In genomic region chr2:196144513-196145126, GRCh38 we compare ENCODE assay signal across 17 cellular contexts. TPM values are rescaled to one million over a fixed set of nuclear protein-coding genes. Genes with fewer than 3 reads are reported as not detected.
DNase-seq lines count a peak whose midpoint lies in the region; ATAC-seq, FAIRE-seq and TF ChIP-seq lines count a peak whose summit lies in the region.
"Had no signal": no experiment of that assay in that cellular context is flagged by ENCODE, and none has a peak within 500 bp of the region (broad histone marks: within the 10 kb centered on the region; RNA-seq: fewer than 3 reads in every experiment).

No MANE protein-coding gene starts in this region.

- SMC1A ChIA-PET in GM12878 (lab: Charles Lee; ENCODE audit: uncharacterized antibody, unreplicated experiment) = interaction anchor here (1.1 to 1.6 kb wide), 5 partner anchors 25 to 83 kb away, joined by 3 to 5 read pairs (median 3); no protein-coding TSS in a partner anchor

- TF ChIP-seq RAD21 in GM12878 (IDR thresholded peaks at IDR 0.05; ENCODE audit: insufficient read depth, low read depth, low read length) = no peak

- H3K9me3 Mint-ChIP-seq in T-helper 1 cell treated with Interleukin-12 subunit alpha and Interleukin-12 subunit beta and Interleukin-4 antibody, amounts not matched to agents 30 μg/mL and 1 μg/mL, for 36 hours = no peaks in the 10 kb centered on the region

- DNase-seq in T-helper 1 cell (no peak), PC-3 (peak; percentile 54), GM12878 (ENCODE audit: low read depth, low spot score) (no peak), smooth muscle cell (lab: John Stamatoyannopoulos, UW; ENCODE audit: unreplicated experiment) (no peak), NCI-H2029 treated with DMSO at 0.1 percent for 48 hours (lab: John Stamatoyannopoulos, UW) (no peak), NCI-H187 (lab: John Stamatoyannopoulos, UW) (no peak)
- DNase-seq: NCI-H1694; posterior cingulate gyrus; SHP77 treated with DMSO at 0.1 percent for 48 hours; stimulated activated CD8-positive, alpha-beta memory T cell treated with anti-CD3 and anti-CD28 coated beads, Interleukin-4, amount 100 ng/mL, for 48 hours; T1000; transverse colon had no signal

- H3K27ac Mint-ChIP-seq in T-helper 1 cell treated with Interleukin-12 subunit alpha and Interleukin-12 subunit beta and Interleukin-4 antibody, amounts not matched to agents 30 μg/mL and 1 μg/mL, for 36 hours = peak overlapping the region; percentile 67

- peak overlapping the region; percentile 52 for H3K27ac ChIP-seq in PC-3 (ENCODE audit: low read length)
- H3K27ac ChIP-seq in GM12878 (ENCODE audit: control insufficient read depth, insufficient read depth) = no peak overlapping the region
- peak overlapping the region; percentile 43 for H3K27ac ChIP-seq in smooth muscle cell (ENCODE audit: low read depth)
- H3K27ac ChIP-seq: 22Rv1, C4-2B, hepatocyte had no signal

- intact Hi-C loops in PC-3 (cut with micrococcal nuclease) = loop anchor here (5.0 kb wide), 1 partner anchor 67 kb away; no protein-coding TSS in a partner anchor
- intact Hi-C loops in GM12878 (cut with micrococcal nuclease; ENCODE audit: unreplicated experiment) = no loop called here

- H4K20me1 ChIP-seq in PC-3 (ENCODE audit: low read length) (no peaks in the 10 kb centered on the region), GM12878 (ENCODE audit: control insufficient read depth, insufficient read depth) (no peaks in the 10 kb centered on the region), smooth muscle cell (ENCODE audit: low read depth) (peaks cover 42% of the 10 kb centered on the region)

- H3K9ac ChIP-seq in PC-3 (ENCODE audit: low read length) = no peak overlapping the region
- H3K9ac ChIP-seq in GM12878 (ENCODE audit: control insufficient read depth, insufficient read depth, low read length) = no peak overlapping the region
- H3K9ac ChIP-seq in smooth muscle cell (ENCODE audit: low read depth) = no peak overlapping the region

- H3K4me1 ChIP-seq in PC-3 (ENCODE audit: insufficient read depth, low read length) = peaks cover 17% of the 10 kb centered on the region
- peaks cover 2% of the 10 kb centered on the region; the same call in 1 of the 2 replicates for H3K4me1 ChIP-seq in GM12878 (ENCODE audit: control insufficient read depth, insufficient read depth, low read length)
- no peaks in the 10 kb centered on the region for H3K4me1 ChIP-seq in smooth muscle cell (ENCODE audit: low read depth)
- H3K4me1 ChIP-seq: transverse colon had no signal

- no peaks in the 10 kb centered on the region for H3K27me3 ChIP-seq in PC-3 (ENCODE audit: low read length)
- H3K27me3 ChIP-seq in GM12878 (replicated peaks in 1 of 2; ENCODE audit: control insufficient read depth in 2 of 2, insufficient read depth in 2 of 2, low read length in 1 of 2) = no peaks in the 10 kb centered on the region
- no peaks in the 10 kb centered on the region for H3K27me3 ChIP-seq in smooth muscle cell (ENCODE audit: low read depth)
- H3K27me3 ChIP-seq: hepatocyte, transverse colon had no signal

- no peaks in the 10 kb centered on the region for H3K79me2 ChIP-seq in PC-3 (ENCODE audit: low read length)
- H3K79me2 ChIP-seq in GM12878 (ENCODE audit: control insufficient read depth, insufficient read depth, low read length) = peaks cover 5% of the 10 kb centered on the region
- peaks cover 20% of the 10 kb centered on the region for H3K79me2 ChIP-seq in smooth muscle cell (ENCODE audit: low read depth)
- H3K79me2 ChIP-seq: hepatocyte had no signal

- peaks cover 73% of the 10 kb centered on the region for H3K36me3 Mint-ChIP-seq in T-helper 1 cell treated with Interleukin-12 subunit alpha and Interleukin-12 subunit beta and Interleukin-4 antibody, amounts not matched to agents 30 μg/mL and 1 μg/mL, for 36 hours (ENCODE audit: low read depth)

- H3K4me2 ChIP-seq in PC-3 (ENCODE audit: low read length) (no peak overlapping the region), GM12878 (ENCODE audit: control insufficient read depth, insufficient read depth) (no peak overlapping the region), smooth muscle cell (no peak overlapping the region)
- H3K4me2 ChIP-seq: hepatocyte had no signal

- H3K36me3 ChIP-seq in PC-3 (ENCODE audit: low read depth, low read length) (peaks cover 18% of the 10 kb centered on the region; the same call in 1 of the 2 replicates), GM12878 (ENCODE audit: control insufficient read depth in 2 of 2, insufficient read depth in 2 of 2, low read length in 1 of 2) (peaks cover 10 to 49% of the 10 kb centered on the region in 2 experiments), smooth muscle cell (ENCODE audit: low read depth) (peaks cover 26% of the 10 kb centered on the region)

- no peak overlapping the region for H3K4me3 ChIP-seq in PC-3 (ENCODE audit: low read length)
- no peak overlapping the region for H3K4me3 ChIP-seq in GM12878
- H3K4me3 ChIP-seq in smooth muscle cell = no peak overlapping the region
- H3K4me3 ChIP-seq: hepatocyte, transverse colon had no signal

- H3F3A ChIP-seq in PC-3 (ENCODE audit: low read length, unreplicated experiment) = no peaks in the 10 kb centered on the region
- no peaks in the 10 kb centered on the region for H3F3A ChIP-seq in smooth muscle cell (ENCODE audit: low read depth)

- H3K4me1 Mint-ChIP-seq in T-helper 1 cell treated with Interleukin-12 subunit alpha and Interleukin-12 subunit beta and Interleukin-4 antibody, amounts not matched to agents 30 μg/mL and 1 μg/mL, for 36 hours (ENCODE audit: low read depth) = peaks cover 51% of the 10 kb centered on the region

- RAD21 ChIA-PET in GM12878 (lab: Charles Lee; ENCODE audit: unreplicated experiment) = interaction anchor here (1.2 kb wide), 1 partner anchor 19 kb away, joined by 3 read pairs; no protein-coding TSS in a partner anchor

- H3K9me2 ChIP-seq in PC-3 (replicated peaks; ENCODE audit: low read length) = no peaks in the 10 kb centered on the region

- peak overlapping the region; percentile 43 for H3K4me3 Mint-ChIP-seq in T-helper 1 cell treated with Interleukin-12 subunit alpha and Interleukin-12 subunit beta and Interleukin-4 antibody, amounts not matched to agents 30 μg/mL and 1 μg/mL, for 36 hours

- POLR2A ChIA-PET in PC-3 (lab: Charles Lee; ENCODE audit: unreplicated experiment) (interaction anchor here (0.6 to 1.2 kb wide), 2 partner anchors 76 to 147 kb away, joined by 3 to 5 read pairs; partner anchors contain the start of gene DNAH7), GM12878 (lab: Charles Lee) (interaction anchor here (0.6 to 0.9 kb wide), 3 partner anchors 9 to 26 kb away, joined by 3 to 4 read pairs (median 3); no protein-coding TSS in a partner anchor)

- TF ChIP-seq POLR2A in GM12878 (IDR thresholded peaks at IDR 0.05; ENCODE audit: low read depth, low read length) = no peak

- no peaks in the 10 kb centered on the region for H3K9me3 ChIP-seq in PC-3 (ENCODE audit: low read length)
- no peaks in the 10 kb centered on the region; the same call in 1 of the 3 replicates for H3K9me3 ChIP-seq in GM12878 (replicated peaks; ENCODE audit: control insufficient read depth, insufficient read depth, low read length)
- H3K9me3 ChIP-seq in smooth muscle cell (replicated peaks; ENCODE audit: low read depth) = no peaks in the 10 kb centered on the region
- H3K9me3 ChIP-seq: transverse colon had no signal

- CTCF ChIA-PET in PC-3 (lab: Charles Lee) = interaction anchor here (0.9 kb wide), 1 partner anchor 22 kb away, joined by 6 read pairs; no protein-coding TSS in a partner anchor
- CTCF ChIA-PET in GM12878 (lab: Yijun Ruan, JAX) = interaction anchor here (0.9 to 1.7 kb wide), 4 partner anchors 9 to 310 kb away, joined by 3 to 4 read pairs (median 3); no protein-coding TSS in a partner anchor

- no peak overlapping the region for H2AFZ ChIP-seq in PC-3 (ENCODE audit: low read length)
- H2AFZ ChIP-seq in GM12878 (ENCODE audit: control insufficient read depth, low read depth, low read length) = no peak overlapping the region
- no peak overlapping the region for H2AFZ ChIP-seq in smooth muscle cell (ENCODE audit: low read depth)
- H2AFZ ChIP-seq: hepatocyte had no signal

- FAIRE-seq in GM12878 (lab: Jason Lieb, UNC) = no peak

- BruUV-seq in PC-3 (replicated peaks; lab: Mats Ljungman, UMichigan) (no TSS peak), GM12878 (replicated peaks; lab: Mats Ljungman, UMichigan) (no TSS peak)

- no peaks in the 10 kb centered on the region for H3K27me3 Mint-ChIP-seq in T-helper 1 cell treated with Interleukin-12 subunit alpha and Interleukin-12 subunit beta and Interleukin-4 antibody, amounts not matched to agents 30 μg/mL and 1 μg/mL, for 36 hours (ENCODE audit: low read depth)

- 81% methylated on average over 5 of the region's 5 CpGs for WGBS in GM12878 (ENCODE audit: insufficient coverage, insufficient replicate concordance, low lambda C conversion rate, missing lambda C conversion rate)
- WGBS in smooth muscle cell (ENCODE audit: low lambda C conversion rate) = 89% methylated on average over 5 of the region's 5 CpGs

- in situ Hi-C loops in GM12878 (cut with MboI) = no loop called here

- TF ChIP-seq CTCF in PC-3 (conservative IDR thresholded peaks at IDR 0.05; ENCODE audit: low read depth, low read length) = no peak
- no peak for TF ChIP-seq CTCF in GM12878 (IDR thresholded peaks at IDR 0.05 in 2 of 3, conservative IDR thresholded peaks at IDR 0.05 in 1 of 3; ENCODE audit: control insufficient read depth in 2 of 3, extremely low read depth in 1 of 3, insufficient read depth in 1 of 3, low read depth in 3 of 3, low read length in 3 of 3)
- no peak for TF ChIP-seq CTCF in smooth muscle cell (IDR thresholded peaks at IDR 0.05; ENCODE audit: borderline replicate concordance, insufficient read depth, poor library complexity, severe bottlenecking)

- no peak for TF ChIP-seq EP300 in GM12878 (IDR thresholded peaks at IDR 0.05; ENCODE audit: borderline replicate concordance in 1 of 2, control insufficient read depth in 1 of 2, low read depth in 2 of 2, low read length in 2 of 2)

- ATAC-seq in PC-3 = 0 out of 2 replicates have a peak, but pooled peaks have one; percentile 11
- ATAC-seq in GM12878 = peak; percentile 22
- ATAC-seq in GM19455 (IDR thresholded peaks at IDR 0.05; ENCODE audit: unreplicated experiment) = no peak

RNA-seq across cellular contexts. Expression of gene STK17B, which starts 26.8 kb away (rescaled TPM):
- total RNA-seq in PC-3 (2014; rRNA removed) = 21.3 and 22.1 TPM in 2 replicates
- total RNA-seq in GM12878 (2013; cell fraction: nucleolus; rRNA removed) = 287 and 297 TPM in 2 replicates
- 79.5 and 93.8 TPM in 2 replicates for total RNA-seq in GM12878 (2014; rRNA removed)
- total RNA-seq in GM12878 (2014; rRNA removed; fragmentation: Illumina TruSeq; extraction: Trizol) = 108 and 112 TPM in 2 replicates
- total RNA-seq in GM12878 (2021) = 73.3 and 74.2 TPM in 2 replicates
- 16.7 TPM for polyA plus RNA-seq in GM12878 (2011; ENCODE audit: low read depth)
- polyA plus RNA-seq in GM12878 (2011; rRNA removed) = 78.5 and 140 TPM in 2 replicates
- polyA plus RNA-seq in GM12878 (2011; cell fraction: cytosol; rRNA removed) = 21.6 and 28.7 TPM in 2 replicates
- polyA plus RNA-seq in GM12878 (2011; cell fraction: nucleus; rRNA removed) = 22.5 and 24.8 TPM in 2 replicates
- polyA plus RNA-seq in GM12878 (2012) = 34.8 and 37.2 TPM in 2 replicates
- polyA plus RNA-seq in GM12878 (2014; fragmentation: Illumina TruSeq; extraction: Trizol) = 55.3 and 75.5 TPM in 2 replicates
- polyA plus RNA-seq in GM12878 (2014; fragmentation: Nextera tagmentation; extraction: Ambion mirVana) = 10 to 100 TPM; 21.2 to 28.2 TPM
- 27.6 and 35.5 TPM in 2 replicates for polyA plus RNA-seq in GM12878 (2014; rRNA removed)
- 10 to 100 TPM; 46.2 to 52.1 TPM for polyA plus RNA-seq in GM12878 (2016; fragmentation: Nextera tagmentation; extraction: Ambion mirVana)
- 64.3 and 113 TPM in 2 replicates for polyA minus RNA-seq in GM12878 (2011; rRNA and poly(A)+ RNA removed)
- 42.9 and 44.6 TPM in 2 replicates for polyA minus RNA-seq in GM12878 (2011; cell fraction: cytosol; rRNA and poly(A)+ RNA removed)
- 38.0 and 57.0 TPM in 2 replicates for polyA minus RNA-seq in GM12878 (2011; cell fraction: nucleus; rRNA and poly(A)+ RNA removed)
- total RNA-seq in smooth muscle cell = 165 and 190 TPM in 2 replicates
- polyA plus RNA-seq in smooth muscle cell = 26.6 and 33.5 TPM in 2 replicates
